ENCODE assay signal across 7 cellular contexts in the genomic region with DNA sequence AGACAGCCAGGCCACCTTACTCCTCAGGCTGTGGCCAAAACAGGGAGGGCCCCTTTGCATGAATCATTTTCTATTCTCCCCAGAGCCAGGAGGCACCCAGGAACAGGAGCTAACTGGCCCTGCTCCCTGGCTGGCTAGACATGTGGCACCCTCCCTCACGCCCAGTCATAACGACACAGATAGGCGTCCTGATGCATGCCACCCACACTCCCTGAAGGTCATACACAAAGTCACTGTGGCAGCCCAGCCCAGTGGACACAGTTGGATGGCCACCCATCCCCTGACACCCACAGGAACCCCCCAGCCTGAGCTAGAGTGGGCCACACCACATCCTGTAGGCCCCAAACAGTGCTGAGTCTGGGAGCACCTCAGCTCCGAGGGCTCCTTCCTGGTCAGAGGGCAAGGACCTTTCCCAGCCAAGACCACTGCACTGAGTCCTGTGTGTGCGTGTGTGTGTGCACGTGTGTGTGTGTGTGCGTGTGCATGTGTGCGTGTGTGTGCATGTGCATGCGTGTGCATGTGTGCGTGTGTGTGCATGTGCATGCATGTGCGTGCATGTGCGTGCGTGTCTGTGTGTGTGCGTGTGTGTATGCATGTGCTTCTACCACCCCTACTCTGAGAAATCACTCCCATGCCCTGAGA. TPM values are rescaled to one million over a fixed set of nuclear protein-coding genes. Genes with fewer than 3 reads are reported as not detected.
DNase-seq lines count a peak whose midpoint lies in the region; ATAC-seq and TF ChIP-seq lines count a peak whose summit lies in the region.

No MANE protein-coding gene starts in this region.

- in situ Hi-C loops in gastrocnemius medialis (cut with MboI; ENCODE audit: low sequenced_read_pairs in 4 of 4) = no loop called here

- H3K27ac ChIP-seq in body of pancreas (peak overlapping the region; percentile 62 to 86 (median 78)), gastrocnemius medialis (peak overlapping the region; percentile 97 to 99 (median 98))

- intact Hi-C loops in body of pancreas (cut with DNase I) (no loop called here), gastrocnemius medialis (cut with DNase I; ENCODE audit: low total_unique reads) (loop anchor here (1.0 kb wide), 1 partner anchor 11 kb away; no protein-coding TSS in a partner anchor)

- H3K36me3 ChIP-seq in body of pancreas (replicated peaks in 1 of 2; ENCODE audit: insufficient read depth in 1 of 2, low read depth in 2 of 2) (no peaks in the 10 kb centered on the region), gastrocnemius medialis (no peaks in the 10 kb centered on the region)

- peak in 3 of 4 donors; percentile 21 to 39 (median 29) for DNase-seq in body of pancreas
- peak; percentile 89 to 96 for DNase-seq in gastrocnemius medialis
- no peak for DNase-seq in SKM-1 treated with dmso at 0.1 percent for 144 hours (lab: John Stamatoyannopoulos, UW; ENCODE audit: unreplicated experiment)
- no peak for DNase-seq in HEK293T (ENCODE audit: extremely low spot score)
- no peak for DNase-seq in NCI-H446 treated with DMSO at 0.1 percent for 48 hours (lab: John Stamatoyannopoulos, UW)

- 60 to 62% methylated on average over 9 to 13 of the region's 14 CpGs for WGBS in body of pancreas, 2 donors

- TF ChIP-seq CTCF in body of pancreas (IDR thresholded peaks at IDR 0.05) (no peak), gastrocnemius medialis (IDR thresholded peaks at IDR 0.05 in 4 of 5, conservative IDR thresholded peaks at IDR 0.05 in 1 of 5) (no peak)

- H3K4me1 ChIP-seq in body of pancreas = peaks cover 53% of the 10 kb centered on the region
- H3K4me1 ChIP-seq in gastrocnemius medialis = peaks cover 100% of the 10 kb centered on the region in 2 donors

- CTCF ChIA-PET in HEK293T (lab: Yijun Ruan, JAX) = interaction anchor here (0.7 kb wide), 1 partner anchor 8 kb away, joined by 3 read pairs; no protein-coding TSS in a partner anchor

- POLR2A ChIA-PET in HEK293T (lab: Yijun Ruan, JAX) = no interaction called here

- ATAC-seq in HG02981 (IDR thresholded peaks at IDR 0.05; ENCODE audit: unreplicated experiment) = peak; percentile 49
- ATAC-seq in body of pancreas = no peak
- ATAC-seq in gastrocnemius medialis = peak; percentile 58 to 62

- H3K27me3 ChIP-seq in body of pancreas = no peaks in the 10 kb centered on the region
- no peaks in the 10 kb centered on the region for H3K27me3 ChIP-seq in gastrocnemius medialis

- H3K4me3 ChIP-seq in body of pancreas (no peak overlapping the region), gastrocnemius medialis (no peak overlapping the region)

- no peaks in the 10 kb centered on the region for H3K9me3 ChIP-seq in body of pancreas
- H3K9me3 ChIP-seq in gastrocnemius medialis = no peaks in the 10 kb centered on the region

- peak; percentile 1 for TF ChIP-seq POLR2A in GM19099 (IDR thresholded peaks at IDR 0.05; ENCODE audit: extremely low read depth, insufficient read length, low read depth)
- TF ChIP-seq POLR2A in body of pancreas (IDR thresholded peaks at IDR 0.05) = no peak
- TF ChIP-seq POLR2A in gastrocnemius medialis (IDR thresholded peaks at IDR 0.05) = no peak

TF ChIP-seq in HEK293T, 16 proteins besides CTCF, POLR2A, EP300 and RAD21:
- TF ChIP-seq ELF4 (IDR thresholded peaks at IDR 0.05) = no peak
- TF ChIP-seq TARDBP (IDR thresholded peaks at IDR 0.05) = no peak
- no peak for TF ChIP-seq SUZ12 (IDR thresholded peaks at IDR 0.05)
- no peak for TF ChIP-seq L3MBTL2 (conservative IDR thresholded peaks at IDR 0.05)
- no peak for TF ChIP-seq FOXK2 (IDR thresholded peaks at IDR 0.05)
- TF ChIP-seq BHLHE40 (IDR thresholded peaks at IDR 0.05; ENCODE audit: borderline replicate concordance) = no peak
- TF ChIP-seq LEF1 (IDR thresholded peaks at IDR 0.05; ENCODE audit: borderline replicate concordance) = no peak
- no peak for TF ChIP-seq SP1 (IDR thresholded peaks at IDR 0.05)
- no peak for TF ChIP-seq NFRKB (IDR thresholded peaks at IDR 0.05)
- no peak for TF ChIP-seq ARNT (IDR thresholded peaks at IDR 0.05)
- no peak for TF ChIP-seq FOXA1 (IDR thresholded peaks at IDR 0.05)
- TF ChIP-seq FOXM1 (IDR thresholded peaks at IDR 0.05; ENCODE audit: borderline replicate concordance) = no peak
- TF ChIP-seq HDGF (IDR thresholded peaks at IDR 0.05; ENCODE audit: borderline replicate concordance) = no peak
- no peak for TF ChIP-seq CTBP1 (IDR thresholded peaks at IDR 0.05; ENCODE audit: borderline replicate concordance)
- TF ChIP-seq, protein P1, sequence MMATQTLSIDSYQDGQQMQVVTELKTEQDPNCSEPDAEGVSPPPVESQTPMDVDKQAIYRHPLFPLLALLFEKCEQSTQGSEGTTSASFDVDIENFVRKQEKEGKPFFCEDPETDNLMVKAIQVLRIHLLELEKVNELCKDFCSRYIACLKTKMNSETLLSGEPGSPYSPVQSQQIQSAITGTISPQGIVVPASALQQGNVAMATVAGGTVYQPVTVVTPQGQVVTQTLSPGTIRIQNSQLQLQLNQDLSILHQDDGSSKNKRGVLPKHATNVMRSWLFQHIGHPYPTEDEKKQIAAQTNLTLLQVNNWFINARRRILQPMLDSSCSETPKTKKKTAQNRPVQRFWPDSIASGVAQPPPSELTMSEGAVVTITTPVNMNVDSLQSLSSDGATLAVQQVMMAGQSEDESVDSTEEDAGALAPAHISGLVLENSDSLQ (IDR thresholded peaks at IDR 0.05) = no peak
- no peak for TF ChIP-seq ZNF384 (IDR thresholded peaks at IDR 0.05)

RNA-seq across cellular contexts. Expression of a gene that starts 21.6 kb away (rescaled TPM):
- total RNA-seq in body of pancreas = 10 to 100 TPM in 1 of 2 donors, 1 to 10 TPM in 1; 4.9 to 10.1 TPM
- total RNA-seq in gastrocnemius medialis = 100 to 1,000 TPM in 2 of 4 donors, 10 to 100 TPM in 2; 82.8 to 121 (median 93.3) TPM

RNA-seq across cellular contexts. Expression of a gene that starts 33.4 kb away (rescaled TPM):
- total RNA-seq in body of pancreas (10 to 100 TPM; 48.8 to 91.1 TPM), gastrocnemius medialis (not detected)

Comparison
In these comparisons a context has a peak if more than half of its experiments do, and no peak if none do; other contexts are left out.
1. DNase-seq: peak in body of pancreas (3 of 4) and gastrocnemius medialis (2 of 2); none in SKM-1 treated with dmso at 0.1 percent for 144 hours (single experiment), HEK293T (single experiment) and NCI-H446 treated with DMSO at 0.1 percent for 48 hours (single experiment).
2. RNA of a gene that starts 21.6 kb away (total RNA-seq): 82.8 to 121 TPM in gastrocnemius medialis; 4.9 to 10.1 TPM in body of pancreas; every median in the first group is over 4 times any median in the second.
3. RNA of a gene that starts 33.4 kb away (total RNA-seq): 48.8 to 91.1 TPM in body of pancreas; not detected in gastrocnemius medialis; every median in the first group is over 10 times any median in the second.